Comparison of ENCODE assay signal across 8 cellular contexts in genomic region chr20:18588554-18589043, GRCh38. TPM values are rescaled to one million over a fixed set of nuclear protein-coding genes. Genes with fewer than 3 reads are reported as not detected.
A peak's percentile ranks its signal among the peaks of the same experiment; 100 is the strongest.
DNase-seq lines count a peak whose midpoint lies in the region; ATAC-seq and TF ChIP-seq lines count a peak whose summit lies in the region.

No MANE protein-coding gene starts in this region.

- H3K9me3 ChIP-seq in OCI-LY1 (ENCODE audit: low read length) (0 out of 2 replicates have a peak, but pooled peaks cover 2% of the 10 kb centered on the region), endocrine pancreas (ENCODE audit: control insufficient read depth, low read length) (no peaks in the 10 kb centered on the region)

- no peaks in the 10 kb centered on the region for H3K9me2 ChIP-seq in OCI-LY1 (ENCODE audit: low read depth, low read length)

- no peaks in the 10 kb centered on the region for H3K9me3 Mint-ChIP-seq in activated naive CD4-positive, alpha-beta T cell treated with anti-CD3 and anti-CD28 coated beads for 36 hours
- peaks cover 2% of the 10 kb centered on the region for H3K9me3 Mint-ChIP-seq in neural crest cell

- H3K4me1 ChIP-seq in OCI-LY1 (ENCODE audit: insufficient read depth, low read length, severe bottlenecking) (peaks cover 36% of the 10 kb centered on the region), endocrine pancreas (ENCODE audit: control insufficient read depth, insufficient read depth, low read length) (no peaks in the 10 kb centered on the region)

- DNase-seq in activated naive CD4-positive, alpha-beta T cell treated with anti-CD3 and anti-CD28 coated beads for 36 hours, result no peak
- DNase-seq in activated naive CD4-positive, alpha-beta T cell treated with anti-CD3 and anti-CD28 coated beads, Interleukin-2, amount 50 U/mL, for 16 hours, result no peak
- DNase-seq in neural crest cell (ENCODE audit: low read depth, low spot score), result no peak
- DNase-seq in NCI-H2171 treated with DMSO at 0.1 percent for 48 hours (lab: John Stamatoyannopoulos, UW), result no peak

- peak overlapping the region; percentile 6; the same call in 1 of the 2 replicates for H2AFZ ChIP-seq in OCI-LY1 (ENCODE audit: low read length)

- H3K4me3 ChIP-seq in OCI-LY1 (ENCODE audit: low read depth, low read length, poor library complexity, severe bottlenecking) (peak overlapping the region; percentile 80), endocrine pancreas (ENCODE audit: control insufficient read depth, insufficient read depth, low read length) (peak overlapping the region; percentile 80)

- intact Hi-C loops in activated naive CD4-positive, alpha-beta T cell treated with anti-CD3 and anti-CD28 coated beads for 36 hours (cut with micrococcal nuclease), result loop anchor here (2.0 to 5.0 kb wide), 4 partner anchors 176 to 906 kb away; partner anchors contain the start of genes RRBP1 and ZNF133

- peak overlapping the region; percentile 87 for H3K4me3 Mint-ChIP-seq in activated naive CD4-positive, alpha-beta T cell treated with anti-CD3 and anti-CD28 coated beads for 36 hours
- H3K4me3 Mint-ChIP-seq in neural crest cell, result peak overlapping the region; percentile 90

- H3K9ac ChIP-seq in OCI-LY1 (ENCODE audit: low read length), result peak overlapping the region; percentile 77
- peak overlapping the region; percentile 76 for H3K9ac ChIP-seq in endocrine pancreas (ENCODE audit: control insufficient read depth, insufficient read depth, low read length)

- no peaks in the 10 kb centered on the region for H3F3A ChIP-seq in OCI-LY1 (ENCODE audit: insufficient read depth, low read length)

- no peaks in the 10 kb centered on the region; the same call in 1 of the 2 replicates for H3K79me2 ChIP-seq in OCI-LY1 (ENCODE audit: insufficient read depth, low read length)

- ATAC-seq in HG03354 (IDR thresholded peaks at IDR 0.05; ENCODE audit: poor library complexity, severe bottlenecking, unreplicated experiment) (no peak), GM18909 (IDR thresholded peaks at IDR 0.05; ENCODE audit: poor library complexity, unreplicated experiment) (no peak)

- no peaks in the 10 kb centered on the region for H3K36me3 Mint-ChIP-seq in activated naive CD4-positive, alpha-beta T cell treated with anti-CD3 and anti-CD28 coated beads for 36 hours (ENCODE audit: low read depth)
- H3K36me3 Mint-ChIP-seq in neural crest cell (ENCODE audit: low read depth), result peaks cover 2% of the 10 kb centered on the region

- peak overlapping the region; percentile 98 for H3K4me2 ChIP-seq in OCI-LY1 (ENCODE audit: low read length)

- peaks cover 23% of the 10 kb centered on the region for H3K4me1 Mint-ChIP-seq in activated naive CD4-positive, alpha-beta T cell treated with anti-CD3 and anti-CD28 coated beads for 36 hours (ENCODE audit: low read depth)
- peaks cover 27% of the 10 kb centered on the region for H3K4me1 Mint-ChIP-seq in neural crest cell

- peak overlapping the region; percentile 59 for H3K27ac Mint-ChIP-seq in activated naive CD4-positive, alpha-beta T cell treated with anti-CD3 and anti-CD28 coated beads for 36 hours
- H3K27ac Mint-ChIP-seq in neural crest cell (ENCODE audit: unreplicated experiment), result peak overlapping the region; percentile 91

- CTCF ChIA-PET in activated naive CD4-positive, alpha-beta T cell treated with anti-CD3 and anti-CD28 coated beads for 36 hours (lab: Charles Lee), result interaction anchor here (0.9 to 1.3 kb wide), 2 partner anchors 18 to 175 kb away, joined by 3 to 4 read pairs; no protein-coding TSS in a partner anchor

- TF ChIP-seq CTCF in OCI-LY1 (IDR thresholded peaks at IDR 0.05; ENCODE audit: low read length) (peak; percentile 36), neural crest cell (conservative IDR thresholded peaks at IDR 0.05) (no peak)

- H3K36me3 ChIP-seq in OCI-LY1 (ENCODE audit: insufficient read depth, low read length) (no peaks in the 10 kb centered on the region), endocrine pancreas (ENCODE audit: control insufficient read depth, insufficient read depth, low read length) (no peaks in the 10 kb centered on the region)

- H3K27me3 ChIP-seq in OCI-LY1 (ENCODE audit: insufficient read depth, low read length) (no peaks in the 10 kb centered on the region), endocrine pancreas (ENCODE audit: control insufficient read depth, insufficient read depth, low read length) (no peaks in the 10 kb centered on the region)

- H4K20me1 ChIP-seq in OCI-LY1 (ENCODE audit: insufficient read depth, low read length), result no peaks in the 10 kb centered on the region

- peak overlapping the region; percentile 53 for H3K27ac ChIP-seq in OCI-LY1 (ENCODE audit: low read depth, low read length, poor library complexity, severe bottlenecking)

- no peaks in the 10 kb centered on the region for H3K27me3 Mint-ChIP-seq in activated naive CD4-positive, alpha-beta T cell treated with anti-CD3 and anti-CD28 coated beads for 36 hours (ENCODE audit: low read depth)
- no peaks in the 10 kb centered on the region for H3K27me3 Mint-ChIP-seq in neural crest cell (ENCODE audit: low read depth)

RNA-seq across cellular contexts. Expression of gene DTD1, which starts 0.7 kb away (rescaled TPM):
- total RNA-seq in activated naive CD4-positive, alpha-beta T cell treated with anti-CD3 and anti-CD28 coated beads for 36 hours, result 10 to 100 TPM; 46.4 to 47.1 TPM
- total RNA-seq in neural crest cell, result 68.2 and 73.4 TPM in 2 replicates

RNA-seq across cellular contexts. Expression of gene SMIM26, which starts 21.4 kb away (rescaled TPM):
- 10 to 100 TPM; 57.3 to 60.0 TPM for total RNA-seq in activated naive CD4-positive, alpha-beta T cell treated with anti-CD3 and anti-CD28 coated beads for 36 hours
- 65.4 and 68.3 TPM in 2 replicates for total RNA-seq in neural crest cell
